Comparison of ENCODE assay signal across 20 cellular contexts in the genomic region with DNA sequence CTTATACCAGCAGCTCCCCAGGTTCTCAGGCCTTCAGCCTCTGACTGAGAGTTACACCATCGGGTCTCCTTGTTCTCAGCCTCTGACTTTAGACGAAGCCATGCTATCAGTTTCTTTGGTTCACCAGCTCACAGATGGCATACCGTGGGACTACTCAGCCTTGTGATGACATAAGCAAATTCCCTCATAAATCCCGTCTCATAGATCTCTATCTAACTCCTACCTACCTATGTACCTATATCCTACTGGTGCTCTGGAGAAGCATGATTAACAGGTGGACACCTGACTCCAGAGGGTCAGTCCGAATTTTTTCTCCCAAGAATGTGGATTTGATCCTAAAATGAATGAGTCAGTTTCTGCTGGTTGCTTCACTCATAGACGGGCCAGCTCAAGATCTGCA.
"Had no signal": no experiment of that assay in that cellular context is flagged by ENCODE, and none has a peak within 500 bp of the region (broad histone marks: within the 10 kb centered on the region; RNA-seq: fewer than 3 reads in every experiment).

No MANE protein-coding gene starts in this region.

- H3K36me3 Mint-ChIP-seq: mesothelial cell of epicardium; naive B cell; neural progenitor cell; stimulated activated naive B cell treated with anti-CD40 and anti-IgM and Interleukin-4, amounts not matched to agents 10 μg/mL and 1 μg/mL and 100 μg/mL, for 72 hours had no signal

- H3K4me3 ChIP-seq: mucosa of descending colon, neural progenitor cell, prostate gland, skin epidermis, spleen, thoracic aorta, tibial nerve, upper lobe of left lung had no signal

- H3K27me3 Mint-ChIP-seq: effector memory CD8-positive, alpha-beta T cell; naive B cell; stimulated activated naive B cell treated with anti-CD40 and anti-IgM and Interleukin-4, amounts not matched to agents 10 μg/mL and 1 μg/mL and 100 μg/mL, for 72 hours; stimulated activated naive CD8-positive, alpha-beta T cell treated with anti-CD3 and anti-CD28 coated beads, Interleukin-15, Interleukin-2, amounts not matched to agents 100 ng/mL and 50 ng/mL, for 24 hours had no signal

- H3K4me1 ChIP-seq: neural progenitor cell, prostate gland, tibial nerve, upper lobe of left lung had no signal

- H3K9me3 ChIP-seq: mucosa of descending colon, prostate gland, spleen, thoracic aorta, tibial nerve, upper lobe of left lung had no signal

- H3K9me3 Mint-ChIP-seq: effector memory CD8-positive, alpha-beta T cell; mesothelial cell of epicardium; naive B cell; nephron; neural progenitor cell; stimulated activated naive B cell treated with anti-CD40 and anti-IgM and Interleukin-4, amounts not matched to agents 10 μg/mL and 1 μg/mL and 100 μg/mL, for 72 hours; stimulated activated naive CD8-positive, alpha-beta T cell treated with anti-CD3 and anti-CD28 coated beads, Interleukin-15, Interleukin-2, amounts not matched to agents 100 ng/mL and 50 ng/mL, for 24 hours had no signal

- H3K4me2 ChIP-seq: neural progenitor cell had no signal

- H3K9ac ChIP-seq: neural progenitor cell had no signal

- H3K4me3 Mint-ChIP-seq: effector memory CD8-positive, alpha-beta T cell; mesothelial cell of epicardium; naive B cell; nephron; neural progenitor cell; stimulated activated naive B cell treated with anti-CD40 and anti-IgM and Interleukin-4, amounts not matched to agents 10 μg/mL and 1 μg/mL and 100 μg/mL, for 72 hours; stimulated activated naive CD8-positive, alpha-beta T cell treated with anti-CD3 and anti-CD28 coated beads, Interleukin-15, Interleukin-2, amounts not matched to agents 100 ng/mL and 50 ng/mL, for 24 hours had no signal

- H3K4me1 Mint-ChIP-seq: mesothelial cell of epicardium; naive B cell; nephron; neural progenitor cell; stimulated activated naive B cell treated with anti-CD40 and anti-IgM and Interleukin-4, amounts not matched to agents 10 μg/mL and 1 μg/mL and 100 μg/mL, for 72 hours had no signal

- DNase-seq: cerebellar nuclear complex; cortex of kidney; effector memory CD8-positive, alpha-beta T cell; head of caudate nucleus; left colon; mesenchymal stem cell; mucosa of descending colon; naive B cell; right cardiac atrium; spleen; stimulated activated naive B cell treated with anti-CD40 and anti-IgM and Interleukin-4, amounts not matched to agents 10 μg/mL and 1 μg/mL and 100 μg/mL, for 72 hours; upper lobe of left lung had no signal

- H3K36me3 ChIP-seq: neural progenitor cell, prostate gland, spleen, thoracic aorta, tibial nerve, upper lobe of left lung had no signal

- H3K27ac Mint-ChIP-seq: effector memory CD8-positive, alpha-beta T cell; mesothelial cell of epicardium; naive B cell; nephron; neural progenitor cell; stimulated activated naive B cell treated with anti-CD40 and anti-IgM and Interleukin-4, amounts not matched to agents 10 μg/mL and 1 μg/mL and 100 μg/mL, for 72 hours; stimulated activated naive CD8-positive, alpha-beta T cell treated with anti-CD3 and anti-CD28 coated beads, Interleukin-15, Interleukin-2, amounts not matched to agents 100 ng/mL and 50 ng/mL, for 24 hours had no signal

- H2AFZ ChIP-seq: neural progenitor cell had no signal

- H3K27me3 ChIP-seq: neural progenitor cell, spleen, tibial nerve, upper lobe of left lung had no signal

- H3K27ac ChIP-seq: neural progenitor cell, prostate gland, skin epidermis, spleen, thoracic aorta, tibial nerve, upper lobe of left lung had no signal

- ATAC-seq: effector memory CD8-positive, alpha-beta T cell; left colon; mucosa of descending colon; right cardiac atrium; stimulated activated naive B cell treated with anti-CD40 and anti-IgM and Interleukin-4, amounts not matched to agents 10 μg/mL and 1 μg/mL and 100 μg/mL, for 72 hours had no signal
